ENCODE assay signal across 15 cellular contexts in genomic region chr12:64744422-64745258, GRCh38. TPM values are rescaled to one million over a fixed set of nuclear protein-coding genes. Genes with fewer than 3 reads are reported as not detected.
DNase-seq lines count a peak whose midpoint lies in the region; ATAC-seq, FAIRE-seq and TF ChIP-seq lines count a peak whose summit lies in the region.
"Had no signal": no experiment of that assay in that cellular context is flagged by ENCODE, and none has a peak within 500 bp of the region (broad histone marks: within the 10 kb centered on the region; RNA-seq: fewer than 3 reads in every experiment).

No MANE protein-coding gene starts in this region.

- POLR2A ChIA-PET in MCF 10A (lab: Yijun Ruan, JAX) = interaction anchor here (1.0 to 2.2 kb wide), 4 partner anchors 8 to 15 kb away, joined by 3 to 17 read pairs (median 8); partner anchors contain the start of gene GNS
- POLR2A ChIA-PET in GM12878 (lab: Charles Lee) = interaction anchor here (0.7 to 1.6 kb wide), 2 partner anchors 25 to 128 kb away, joined by 3 to 7 read pairs; no protein-coding TSS in a partner anchor

- H3K27ac ChIP-seq in breast epithelium (no peak overlapping the region), GM12878 (ENCODE audit: control insufficient read depth, insufficient read depth) (no peak overlapping the region), upper lobe of left lung (peak overlapping the region in 1 of 4 donors; percentile 38)
- H3K27ac ChIP-seq: Peyer's patch had no signal

- no peak for TF ChIP-seq EP300 in GM12878 (IDR thresholded peaks at IDR 0.05; ENCODE audit: borderline replicate concordance in 1 of 2, control insufficient read depth in 1 of 2, low read depth in 2 of 2, low read length in 2 of 2)
- TF ChIP-seq EP300 in upper lobe of left lung (IDR thresholded peaks at IDR 0.05) = no peak

- H3K27ac Mint-ChIP-seq in MCF 10A (ENCODE audit: low read depth, unreplicated experiment) = peak overlapping the region; percentile 13
- H3K27ac Mint-ChIP-seq in stimulated activated naive B cell treated with anti-CD40 and anti-IgM and Interleukin-4, amounts not matched to agents 10 μg/mL and 1 μg/mL and 100 μg/mL, for 72 hours = no peak overlapping the region
- H3K27ac Mint-ChIP-seq: activated CD8-positive, alpha-beta memory T cell treated with anti-CD3 and anti-CD28 coated beads, Interleukin-2, amount 10 ng/mL, durations not matched to agents 7 days and 5 days; activated naive CD8-positive, alpha-beta T cell; effector memory CD8-positive, alpha-beta T cell had no signal

- TF ChIP-seq POLR2A in breast epithelium (IDR thresholded peaks at IDR 0.05) (no peak), GM12878 (IDR thresholded peaks at IDR 0.05; ENCODE audit: low read depth, low read length) (no peak), GM18505 (IDR thresholded peaks at IDR 0.05; ENCODE audit: borderline replicate concordance, extremely low read depth, insufficient read depth, insufficient read length) (no peak), upper lobe of left lung (IDR thresholded peaks at IDR 0.05) (no peak)

- H3K9me3 ChIP-seq in breast epithelium = no peaks in the 10 kb centered on the region
- H3K9me3 ChIP-seq in GM12878 (replicated peaks; ENCODE audit: control insufficient read depth, insufficient read depth, low read length) = no peaks in the 10 kb centered on the region
- no peaks in the 10 kb centered on the region for H3K9me3 ChIP-seq in upper lobe of left lung
- H3K9me3 ChIP-seq: Peyer's patch had no signal

- RAD21 ChIA-PET in GM12878 (lab: Charles Lee; ENCODE audit: unreplicated experiment) = interaction anchor here (0.7 kb wide), 1 partner anchor 227 kb away, joined by 6 read pairs; no protein-coding TSS in a partner anchor

- no peak overlapping the region for H2AFZ ChIP-seq in GM12878 (ENCODE audit: control insufficient read depth, low read depth, low read length)

- H3K4me1 ChIP-seq in breast epithelium (no peaks in the 10 kb centered on the region), GM12878 (ENCODE audit: control insufficient read depth, insufficient read depth, low read length) (no peaks in the 10 kb centered on the region), upper lobe of left lung (peaks cover 9 to 34% (median 11%) of the 10 kb centered on the region in 4 donors)

- no peak for TF ChIP-seq RAD21 in GM12878 (IDR thresholded peaks at IDR 0.05; ENCODE audit: insufficient read depth, low read depth, low read length)

- no peaks in the 10 kb centered on the region for H3K79me2 ChIP-seq in GM12878 (ENCODE audit: control insufficient read depth, insufficient read depth, low read length)

- peaks cover 18% of the 10 kb centered on the region for H3K4me1 Mint-ChIP-seq in MCF 10A (ENCODE audit: insufficient read depth, unreplicated experiment)
- H3K4me1 Mint-ChIP-seq in stimulated activated naive B cell treated with anti-CD40 and anti-IgM and Interleukin-4, amounts not matched to agents 10 μg/mL and 1 μg/mL and 100 μg/mL, for 72 hours = peaks cover 0 to 5% of the 10 kb centered on the region in 2 donors

- no peaks in the 10 kb centered on the region for H3K9me3 Mint-ChIP-seq in MCF 10A (ENCODE audit: unreplicated experiment)
- H3K9me3 Mint-ChIP-seq in stimulated activated naive B cell treated with anti-CD40 and anti-IgM and Interleukin-4, amounts not matched to agents 10 μg/mL and 1 μg/mL and 100 μg/mL, for 72 hours = no peaks in the 10 kb centered on the region
- H3K9me3 Mint-ChIP-seq: effector memory CD8-positive, alpha-beta T cell had no signal

- in situ Hi-C loops in GM12878 (cut with MboI) = no loop called here

- FAIRE-seq in GM12878 (lab: Jason Lieb, UNC) = no peak
- FAIRE-seq: TTC549 had no signal

- H3K9ac ChIP-seq in GM12878 (ENCODE audit: control insufficient read depth, insufficient read depth, low read length) = no peak overlapping the region

- peak; percentile 45 for DNase-seq in MCF 10A (ENCODE audit: unreplicated experiment)
- DNase-seq in breast epithelium (ENCODE audit: low spot score in 2 of 2) = no peak
- DNase-seq in GM12878 (ENCODE audit: low read depth, low spot score) = no peak
- peak; percentile 46 for DNase-seq in kidney tubule cell (ENCODE audit: low spot score)
- no peak for DNase-seq in stimulated activated naive B cell treated with anti-CD40 and anti-IgM and Interleukin-4, amounts not matched to agents 10 μg/mL and 1 μg/mL and 100 μg/mL, for 72 hours
- no peak for DNase-seq in upper lobe of left lung
- DNase-seq in cardiac septum (ENCODE audit: low spot score) = no peak
- DNase-seq: activated CD8-positive, alpha-beta memory T cell treated with anti-CD3 and anti-CD28 coated beads, Interleukin-2, amount 10 ng/mL, durations not matched to agents 7 days and 5 days; effector memory CD8-positive, alpha-beta T cell; NCI-H2171; Peyer's patch; stimulated activated naive CD4-positive, alpha-beta T cell had no signal

- H3K27me3 Mint-ChIP-seq in MCF 10A (ENCODE audit: insufficient read depth, unreplicated experiment) = no peaks in the 10 kb centered on the region
- H3K27me3 Mint-ChIP-seq in stimulated activated naive B cell treated with anti-CD40 and anti-IgM and Interleukin-4, amounts not matched to agents 10 μg/mL and 1 μg/mL and 100 μg/mL, for 72 hours = no peaks in the 10 kb centered on the region
- H3K27me3 Mint-ChIP-seq: activated CD8-positive, alpha-beta memory T cell treated with anti-CD3 and anti-CD28 coated beads, Interleukin-2, amount 10 ng/mL, durations not matched to agents 7 days and 5 days; activated naive CD8-positive, alpha-beta T cell; effector memory CD8-positive, alpha-beta T cell had no signal

- H3K27me3 ChIP-seq in breast epithelium (no peaks in the 10 kb centered on the region), GM12878 (replicated peaks in 1 of 2; ENCODE audit: control insufficient read depth in 2 of 2, insufficient read depth in 2 of 2, low read length in 1 of 2) (no peaks in the 10 kb centered on the region), upper lobe of left lung (no peaks in the 10 kb centered on the region)
- H3K27me3 ChIP-seq: Peyer's patch had no signal

- H4K20me1 ChIP-seq in GM12878 (ENCODE audit: control insufficient read depth, insufficient read depth) = no peaks in the 10 kb centered on the region

- peaks cover 49% of the 10 kb centered on the region for H3K36me3 Mint-ChIP-seq in MCF 10A (ENCODE audit: insufficient read depth, unreplicated experiment)
- peaks cover 28 to 49% of the 10 kb centered on the region in 2 donors for H3K36me3 Mint-ChIP-seq in stimulated activated naive B cell treated with anti-CD40 and anti-IgM and Interleukin-4, amounts not matched to agents 10 μg/mL and 1 μg/mL and 100 μg/mL, for 72 hours

- no peaks in the 10 kb centered on the region for H3K36me3 ChIP-seq in breast epithelium
- H3K36me3 ChIP-seq in GM12878 (ENCODE audit: control insufficient read depth in 2 of 2, insufficient read depth in 2 of 2, low read length in 1 of 2) = peaks cover 0 to 15% of the 10 kb centered on the region in 2 experiments
- peaks cover 11 to 79% (median 25%) of the 10 kb centered on the region in 4 donors for H3K36me3 ChIP-seq in upper lobe of left lung

- SMC1A ChIA-PET in GM12878 (lab: Charles Lee; ENCODE audit: uncharacterized antibody, unreplicated experiment) = interaction anchor here (1.0 to 1.4 kb wide), 2 partner anchors 14 to 15 kb away, joined by 3 read pairs; no protein-coding TSS in a partner anchor

- no peak overlapping the region for H3K4me2 ChIP-seq in GM12878 (ENCODE audit: control insufficient read depth, insufficient read depth)

- intact Hi-C loops in MCF 10A (cut with micrococcal nuclease) = no loop called here
- intact Hi-C loops in breast epithelium (cut with DNase I; ENCODE audit: low total_unique reads) = no loop called here
- intact Hi-C loops in GM12878 (cut with micrococcal nuclease; ENCODE audit: unreplicated experiment) = no loop called here
- intact Hi-C loops in cardiac septum (cut with DNase I) = no loop called here

- BruUV-seq in MCF 10A (replicated peaks; lab: Mats Ljungman, UMichigan) (no TSS peak), GM12878 (replicated peaks; lab: Mats Ljungman, UMichigan) (no TSS peak)

- no peak for TF ChIP-seq CTCF in MCF 10A (IDR thresholded peaks at IDR 0.05; ENCODE audit: unreplicated experiment)
- TF ChIP-seq CTCF in breast epithelium (IDR thresholded peaks at IDR 0.05) = no peak
- TF ChIP-seq CTCF in GM12878 (IDR thresholded peaks at IDR 0.05 in 2 of 3, conservative IDR thresholded peaks at IDR 0.05 in 1 of 3; ENCODE audit: control insufficient read depth in 2 of 3, extremely low read depth in 1 of 3, insufficient read depth in 1 of 3, low read depth in 3 of 3, low read length in 3 of 3) = no peak
- no peak for TF ChIP-seq CTCF in upper lobe of left lung (IDR thresholded peaks at IDR 0.05)

- peak overlapping the region; percentile 50 for H3K4me3 Mint-ChIP-seq in MCF 10A (ENCODE audit: unreplicated experiment)
- no peak overlapping the region for H3K4me3 Mint-ChIP-seq in stimulated activated naive B cell treated with anti-CD40 and anti-IgM and Interleukin-4, amounts not matched to agents 10 μg/mL and 1 μg/mL and 100 μg/mL, for 72 hours
- H3K4me3 Mint-ChIP-seq: activated CD8-positive, alpha-beta memory T cell treated with anti-CD3 and anti-CD28 coated beads, Interleukin-2, amount 10 ng/mL, durations not matched to agents 7 days and 5 days; activated naive CD8-positive, alpha-beta T cell; effector memory CD8-positive, alpha-beta T cell had no signal

- 89% methylated on average over 5 of the region's 5 CpGs for WGBS in GM12878 (ENCODE audit: insufficient coverage, insufficient replicate concordance, low lambda C conversion rate, missing lambda C conversion rate)
- 68 to 71% methylated on average over 5 of the region's 5 CpGs for WGBS in upper lobe of left lung, 2 donors

- H3K4me3 ChIP-seq in breast epithelium (no peak overlapping the region), GM12878 (no peak overlapping the region), upper lobe of left lung (no peak overlapping the region)
- H3K4me3 ChIP-seq: Peyer's patch had no signal

- CTCF ChIA-PET in MCF 10A (lab: Yijun Ruan, JAX) = interaction anchor here (0.6 to 3.0 kb wide), 5 partner anchors 12 to 100 kb away, joined by 3 to 10 read pairs (median 4); no protein-coding TSS in a partner anchor
- CTCF ChIA-PET in GM12878 (lab: Yijun Ruan, JAX) = interaction anchor here (1.9 to 2.3 kb wide), 2 partner anchors 57 to 195 kb away, joined by 5 read pairs; no protein-coding TSS in a partner anchor

- ATAC-seq in GM12878 (no peak), GM18505 (IDR thresholded peaks at IDR 0.05; ENCODE audit: unreplicated experiment) (no peak), upper lobe of left lung (ENCODE audit: low FRiP score in 2 of 2) (no peak)
- ATAC-seq in stimulated activated naive B cell treated with anti-CD40 and anti-IgM and Interleukin-4, amounts not matched to agents 10 μg/mL and 1 μg/mL and 100 μg/mL, for 72 hours (replicated peaks) = no peak
- ATAC-seq: activated CD8-positive, alpha-beta memory T cell treated with anti-CD3 and anti-CD28 coated beads, Interleukin-2, amount 10 ng/mL, durations not matched to agents 7 days and 5 days; effector memory CD8-positive, alpha-beta T cell had no signal

RNA-seq across cellular contexts. Expression of gene GNS, which starts 14.6 kb away (rescaled TPM):
- total RNA-seq in MCF 10A (2022) = 54.7 and 60.8 TPM in 2 replicates
- total RNA-seq in breast epithelium = 100 to 1,000 TPM in 1 of 3 donors, 10 to 100 TPM in 2; 94.4 to 250 (median 98.6) TPM
- total RNA-seq in GM12878 (2013; cell fraction: nucleolus; rRNA removed) = 52.0 and 53.8 TPM in 2 replicates
- 19.0 and 21.0 TPM in 2 replicates for total RNA-seq in GM12878 (2014; rRNA removed)
- total RNA-seq in GM12878 (2014; rRNA removed; fragmentation: Illumina TruSeq; extraction: Trizol) = 21.5 and 23.6 TPM in 2 replicates
- 20.8 and 21.4 TPM in 2 replicates for total RNA-seq in GM12878 (2021)
- polyA plus RNA-seq in GM12878 (2011; ENCODE audit: low read depth) = 17.8 TPM
- 32.9 and 33.8 TPM in 2 replicates for polyA plus RNA-seq in GM12878 (2011; rRNA removed)
- polyA plus RNA-seq in GM12878 (2011; cell fraction: cytosol; rRNA removed) = 15.8 and 20.5 TPM in 2 replicates
- polyA plus RNA-seq in GM12878 (2011; cell fraction: nucleus; rRNA removed) = 11.3 and 12.0 TPM in 2 replicates
- polyA plus RNA-seq in GM12878 (2012) = 15.9 and 18.3 TPM in 2 replicates
- polyA plus RNA-seq in GM12878 (2014; fragmentation: Illumina TruSeq; extraction: Trizol) = 19.8 and 22.2 TPM in 2 replicates
- polyA plus RNA-seq in GM12878 (2014; fragmentation: Nextera tagmentation; extraction: Ambion mirVana) = 1 to 10 TPM; 4.1 to 4.4 TPM
- 11.6 and 13.0 TPM in 2 replicates for polyA plus RNA-seq in GM12878 (2014; rRNA removed)
- 10 to 100 TPM; 17.8 to 19.3 TPM for polyA plus RNA-seq in GM12878 (2016; fragmentation: Nextera tagmentation; extraction: Ambion mirVana)
- 46.4 and 89.7 TPM in 2 replicates for polyA minus RNA-seq in GM12878 (2011; rRNA and poly(A)+ RNA removed)
- polyA minus RNA-seq in GM12878 (2011; cell fraction: cytosol; rRNA and poly(A)+ RNA removed) = 19.4 and 21.2 TPM in 2 replicates
- polyA minus RNA-seq in GM12878 (2011; cell fraction: nucleus; rRNA and poly(A)+ RNA removed) = 7.4 and 9.0 TPM in 2 replicates
- 100 to 1,000 TPM in 4 of 6 donors, 10 to 100 TPM in 2; 43.0 to 201 (median 135) TPM for total RNA-seq in upper lobe of left lung
- total RNA-seq in cardiac septum = 86.6 TPM

Comparison
In these comparisons a context has a peak if more than half of its experiments do, and no peak if none do; other contexts are left out.
1. DNase-seq: peak in MCF 10A (single experiment) and kidney tubule cell (single experiment); none in breast epithelium (0 of 2), GM12878 (single experiment), stimulated activated naive B cell treated with anti-CD40 and anti-IgM and Interleukin-4, amounts not matched to agents 10 μg/mL and 1 μg/mL and 100 μg/mL, for 72 hours (single experiment), upper lobe of left lung (0 of 2) and cardiac septum (single experiment).